Comparison of ENCODE assay signal across 12 cellular contexts in genomic region chr2:25322313-25322712, GRCh38. TPM values are rescaled to one million over a fixed set of nuclear protein-coding genes. Genes with fewer than 3 reads are reported as not detected.
A peak's percentile ranks its signal among the peaks of the same experiment; 100 is the strongest.
DNase-seq lines count a peak whose midpoint lies in the region; ATAC-seq and TF ChIP-seq lines count a peak whose summit lies in the region.
"Had no signal": no experiment of that assay in that cellular context is flagged by ENCODE, and none has a peak within 500 bp of the region (broad histone marks: within the 10 kb centered on the region; RNA-seq: fewer than 3 reads in every experiment).

No MANE protein-coding gene starts in this region.

- no peaks in the 10 kb centered on the region for H3K27me3 Mint-ChIP-seq in activated T-cell treated with anti-CD3 and anti-CD28 coated beads, Interleukin-2, amount 50 U/mL, for 4 hours (ENCODE audit: low read depth)
- H3K27me3 Mint-ChIP-seq in type B pancreatic cell = no peaks in the 10 kb centered on the region

- H3K9me3 ChIP-seq in WERI-Rb-1 (ENCODE audit: severe bottlenecking) = peaks cover 21% of the 10 kb centered on the region

- H3K4me3 Mint-ChIP-seq in activated T-cell treated with anti-CD3 and anti-CD28 coated beads, Interleukin-2, amount 50 U/mL, for 4 hours = peak overlapping the region; percentile 62
- no peak overlapping the region for H3K4me3 Mint-ChIP-seq in type B pancreatic cell

- intact Hi-C loops in dorsolateral prefrontal cortex (cut with DNase I) = no loop called here

- H3K4me3 ChIP-seq in dorsolateral prefrontal cortex = no peak overlapping the region
- H3K4me3 ChIP-seq in WERI-Rb-1 (ENCODE audit: low read depth, low read length) = no peak overlapping the region

- H3K36me3 ChIP-seq in WERI-Rb-1 = peaks cover 12% of the 10 kb centered on the region

- H3K4me1 Mint-ChIP-seq in activated T-cell treated with anti-CD3 and anti-CD28 coated beads, Interleukin-2, amount 50 U/mL, for 4 hours (ENCODE audit: low read depth) = peaks cover 59% of the 10 kb centered on the region
- peaks cover 29% of the 10 kb centered on the region for H3K4me1 Mint-ChIP-seq in type B pancreatic cell (ENCODE audit: unreplicated experiment)

- H3K27ac ChIP-seq in dorsolateral prefrontal cortex (peak overlapping the region in 41 of 59 donors; percentile 5 to 84 (median 53)), WERI-Rb-1 (no peak overlapping the region)

- H3K9me3 Mint-ChIP-seq in activated T-cell treated with anti-CD3 and anti-CD28 coated beads, Interleukin-2, amount 50 U/mL, for 4 hours = peaks cover 5% of the 10 kb centered on the region
- H3K9me3 Mint-ChIP-seq in type B pancreatic cell = peaks cover 6% of the 10 kb centered on the region

- no peak for TF ChIP-seq CTCF in dorsolateral prefrontal cortex (IDR thresholded peaks at IDR 0.05 in 54 of 56, conservative IDR thresholded peaks at IDR 0.05 in 2 of 56; ENCODE audit: low read depth in 1 of 56, partially characterized antibody in 56 of 56)
- TF ChIP-seq CTCF in type B pancreatic cell (conservative IDR thresholded peaks at IDR 0.05) = no peak
- TF ChIP-seq CTCF in WERI-Rb-1 (IDR thresholded peaks at IDR 0.05; ENCODE audit: low read depth, low read length) = no peak

- peak overlapping the region; percentile 32 for H3K27ac Mint-ChIP-seq in type B pancreatic cell

- peaks cover 18% of the 10 kb centered on the region for H3K36me3 Mint-ChIP-seq in activated T-cell treated with anti-CD3 and anti-CD28 coated beads, Interleukin-2, amount 50 U/mL, for 4 hours (ENCODE audit: insufficient read depth)
- peaks cover 22% of the 10 kb centered on the region for H3K36me3 Mint-ChIP-seq in type B pancreatic cell

- no peaks in the 10 kb centered on the region for H3K27me3 ChIP-seq in dorsolateral prefrontal cortex
- H3K27me3 ChIP-seq in WERI-Rb-1 (ENCODE audit: insufficient read depth, low read depth, severe bottlenecking) = no peaks in the 10 kb centered on the region

- peak; percentile 48 to 71 for ATAC-seq in activated T-cell treated with anti-CD3 and anti-CD28 coated beads, Interleukin-2, amount 50 U/mL, for 4 hours
- ATAC-seq in HG03442 (IDR thresholded peaks at IDR 0.05; ENCODE audit: unreplicated experiment) = no peak

- DNase-seq in stimulated activated CD4-positive, alpha-beta T cell treated with anti-CD3 and anti-CD28 coated beads, Interleukin-1b, Interleukin-23, amount 100 ng/mL, for 48 hours = peak; percentile 41
- no peak for DNase-seq in stimulated activated CD4-positive, alpha-beta T cell treated with anti-CD3 and anti-CD28 coated beads, Interleukin-4, amount 100 ng/mL, for 1 hour
- DNase-seq in activated T-cell treated with anti-CD3 and anti-CD28 coated beads, Interleukin-2, amount 50 U/mL, for 4 hours = no peak
- DNase-seq in dorsolateral prefrontal cortex (peak in 1 of 10 donors; percentile 41), type B pancreatic cell (ENCODE audit: extremely low spot score, unreplicated experiment) (no peak), DMS153 treated with DMSO at 0.1 percent for 48 hours (lab: John Stamatoyannopoulos, UW; ENCODE audit: unreplicated experiment) (no peak), WERI-Rb-1 (no peak)
- DNase-seq: DMS 273 treated with DMSO at 0.1 percent for 48 hours, MV-4-11, NCI-H2081 treated with DMSO at 0.1 percent for 48 hours, SW 1271 had no signal

RNA-seq across cellular contexts. Expression of gene DNMT3A, which starts 19.4 kb away (rescaled TPM):
- 100 to 1,000 TPM in 2 of 3 donors, 10 to 100 TPM in 1; 89.2 to 106 (median 103) TPM for total RNA-seq in activated T-cell treated with anti-CD3 and anti-CD28 coated beads, Interleukin-2, amount 50 U/mL, for 4 hours
- 10 to 100 TPM; 37.2 to 80.0 (median 54.1) TPM for total RNA-seq in dorsolateral prefrontal cortex
- 97.6 and 139 TPM in 2 replicates for total RNA-seq in type B pancreatic cell (ENCODE audit: low replicate concordance)
